Comparison of ENCODE assay signal across 15 cellular contexts in genomic region chr6:166484863-166485262, GRCh38.
"Had no signal": no experiment of that assay in that cellular context is flagged by ENCODE, and none has a peak within 500 bp of the region (broad histone marks: within the 10 kb centered on the region; RNA-seq: fewer than 3 reads in every experiment).

No MANE protein-coding gene starts in this region.

- H3K27ac ChIP-seq: body of pancreas, cardiac muscle cell, hepatocyte, thoracic aorta had no signal

- H3K36me3 ChIP-seq: cardiac muscle cell, thoracic aorta had no signal

- DNase-seq: activated B cell treated with CpG ODN at 0.5 μM for 24 hours; activated CD4-positive, alpha-beta T cell treated with anti-CD3 and anti-CD28 coated beads for 36 hours; activated CD4-positive, alpha-beta T cell treated with anti-CD3 and anti-CD28 coated beads, Interleukin-2, amount 50 U/mL, for 48 hours; activated CD8-positive, alpha-beta memory T cell treated with anti-CD3 and anti-CD28 coated beads, Interleukin-2, amount 50 U/mL, for 48 hours; activated naive CD4-positive, alpha-beta T cell treated with Interleukin-2 at 50 U/mL for 16 hours; activated T-cell treated with anti-CD3 and anti-CD28 coated beads, Interleukin-2, amount 50 U/mL, for 4 hours; body of pancreas; stimulated activated CD4-positive, alpha-beta T cell treated with anti-CD3 and anti-CD28 coated beads, Interleukin-4, amount 100 ng/mL, for 24 hours; stimulated activated naive CD4-positive, alpha-beta T cell treated with Interleukin-2 at 50 U/mL for 16 hours; T-helper 1 cell; T1000 had no signal

- H3K4me3 ChIP-seq: body of pancreas, cardiac muscle cell, hepatocyte, thoracic aorta had no signal

- H3K9me3 ChIP-seq: body of pancreas, thoracic aorta had no signal

- H3K4me1 ChIP-seq: body of pancreas had no signal

- H3K27me3 ChIP-seq: body of pancreas, cardiac muscle cell, hepatocyte had no signal

- ATAC-seq: activated CD4-positive, alpha-beta T cell treated with anti-CD3 and anti-CD28 coated beads for 36 hours; activated T-cell treated with anti-CD3 and anti-CD28 coated beads, Interleukin-2, amount 50 U/mL, for 4 hours; body of pancreas; natural killer cell treated with Interleukin-12 subunit alpha and Interleukin-12 subunit beta and Interleukin-15 and Interleukin-18, amount 100 ng/mL, for 72 hours had no signal
